Comparison of ENCODE assay signal across 8 cellular contexts in genomic region chr19:6947745-6948144, GRCh38.
DNase-seq lines count a peak whose midpoint lies in the region; ATAC-seq and TF ChIP-seq lines count a peak whose summit lies in the region.

No MANE protein-coding gene starts in this region.

- peak; percentile 1 for DNase-seq in EH (ENCODE audit: low read depth)
- peak; percentile 53 to 69 for DNase-seq in activated CD4-positive, alpha-beta T cell treated with anti-CD3 and anti-CD28 coated beads, Interleukin-2, amount 50 U/mL, for 48 hours
- no peak for DNase-seq in mucosa of descending colon
- DNase-seq in GF-D8 (lab: John Stamatoyannopoulos, UW) = no peak
- DNase-seq in colonic mucosa = no peak
- no peak for DNase-seq in NCI-H1105 (lab: John Stamatoyannopoulos, UW)
- no peak for DNase-seq in NCI-H510A (lab: John Stamatoyannopoulos, UW)

- no peak overlapping the region for H3K9ac ChIP-seq in colonic mucosa (ENCODE audit: low read depth in 2 of 2, low read length in 2 of 2)

- ATAC-seq in HG03097 (IDR thresholded peaks at IDR 0.05; ENCODE audit: low FRiP score, unreplicated experiment) = peak; percentile 69
- peak; percentile 34 for ATAC-seq in mucosa of descending colon

- no peak overlapping the region for H3K27ac ChIP-seq in colonic mucosa

- TF ChIP-seq CTCF in mucosa of descending colon (IDR thresholded peaks at IDR 0.05) = no peak
- no peak for TF ChIP-seq CTCF in colonic mucosa (IDR thresholded peaks at IDR 0.05)

- H3K9me3 ChIP-seq in mucosa of descending colon (no peaks in the 10 kb centered on the region), colonic mucosa (no peaks in the 10 kb centered on the region)

- H3K36me3 ChIP-seq in mucosa of descending colon (ENCODE audit: low read depth) (no peaks in the 10 kb centered on the region), colonic mucosa (no peaks in the 10 kb centered on the region)

- no peaks in the 10 kb centered on the region for H3K27me3 ChIP-seq in colonic mucosa

- H3K4me1 ChIP-seq in mucosa of descending colon (ENCODE audit: low read depth) (no peaks in the 10 kb centered on the region), colonic mucosa (no peaks in the 10 kb centered on the region)

- H3K4me3 ChIP-seq in mucosa of descending colon (no peak overlapping the region), colonic mucosa (no peak overlapping the region)

- intact Hi-C loops in mucosa of descending colon (cut with DNase I, micrococcal nuclease) (no loop called here), colonic mucosa (cut with DNase I) (no loop called here)

Comparison
In these comparisons a context has a peak if more than half of its experiments do, and no peak if none do; other contexts are left out.
1. DNase-seq: peak in EH (single experiment) and activated CD4-positive, alpha-beta T cell treated with anti-CD3 and anti-CD28 coated beads, Interleukin-2, amount 50 U/mL, for 48 hours (2 of 2); none in mucosa of descending colon (0 of 3), GF-D8 (single experiment), colonic mucosa (single experiment), NCI-H1105 (single experiment) and NCI-H510A (single experiment).